20 cellular contexts compared by ENCODE assay signal in the genomic region with DNA sequence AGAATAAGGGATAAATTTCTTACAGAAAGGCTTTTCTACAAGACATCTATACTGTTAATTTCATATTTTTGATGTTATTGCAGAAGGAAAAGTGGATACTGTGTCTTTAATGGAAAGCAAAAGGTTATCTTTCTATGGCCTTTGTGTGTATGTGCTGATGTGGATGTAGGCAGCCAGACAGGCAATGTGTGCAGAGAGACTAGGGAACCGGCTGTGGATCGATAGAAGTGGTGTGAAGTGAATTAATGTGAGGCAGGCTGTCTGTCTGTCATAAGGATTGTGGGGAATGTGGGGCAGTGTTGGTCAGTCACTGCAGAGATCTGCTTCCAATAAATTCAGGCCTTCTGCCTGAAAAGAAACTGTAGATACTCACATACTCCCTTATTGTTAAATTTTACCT.
"Had no signal": no experiment of that assay in that cellular context is flagged by ENCODE, and none has a peak within 500 bp of the region (broad histone marks: within the 10 kb centered on the region; RNA-seq: fewer than 3 reads in every experiment).

No MANE protein-coding gene starts in this region.

- H3K9me3 ChIP-seq: esophagus muscularis mucosa, gastrocnemius medialis, thoracic aorta had no signal

- H3K27me3 ChIP-seq: esophagus muscularis mucosa, gastrocnemius medialis had no signal

- H3K4me3 ChIP-seq: coronary artery, esophagus muscularis mucosa, gastrocnemius medialis, thoracic aorta had no signal

- DNase-seq: activated CD4-positive, alpha-beta memory T cell treated with anti-CD3 and anti-CD28 coated beads for 36 hours; activated CD4-positive, alpha-beta T cell treated with anti-CD3 and anti-CD28 coated beads for 48 hours; activated effector memory CD4-positive, alpha-beta T cell treated with anti-CD3 and anti-CD28 coated beads, Interleukin-2, amount 50 U/mL, for 16 hours; activated naive CD4-positive, alpha-beta T cell treated with anti-CD3 and anti-CD28 coated beads, Interleukin-2, amount 10 ng/mL, durations not matched to agents 7 days and 5 days; activated T-cell treated with anti-CD3 and anti-CD28 coated beads, Interleukin-2, amount 50 U/mL, for 48 hours; cerebellar nuclear complex; gastrocnemius medialis; head of caudate nucleus; left ventricle myocardium superior; mammary epithelial cell; occipital lobe; small intestine; stimulated activated CD4-positive, alpha-beta T cell treated with anti-CD3 and anti-CD28 coated beads, Interleukin-15, amount 100 ng/mL, for 24 hours; stimulated activated CD4-positive, alpha-beta T cell treated with anti-CD3 and anti-CD28 coated beads, Interleukin-2, amount 100 ng/mL, for 48 hours; stimulated activated naive CD4-positive, alpha-beta T cell had no signal

- H3K36me3 ChIP-seq: gastrocnemius medialis, thoracic aorta had no signal

- ATAC-seq: gastrocnemius medialis; left ventricle myocardium superior; natural killer cell treated with Interleukin-12 subunit alpha and Interleukin-12 subunit beta and Interleukin-15 and Interleukin-18, amount 100 ng/mL, for 72 hours; sciatic nerve had no signal

- H3K4me1 ChIP-seq: esophagus muscularis mucosa, gastrocnemius medialis had no signal

- H3K27ac ChIP-seq: coronary artery, esophagus muscularis mucosa, gastrocnemius medialis, thoracic aorta had no signal
